Comparison of ENCODE assay signal across 8 cellular contexts in genomic region chr4:64584981-64585557, GRCh38.
DNase-seq lines count a peak whose midpoint lies in the region; TF ChIP-seq lines count a peak whose summit lies in the region.

No MANE protein-coding gene starts in this region.

- CTCF ChIA-PET in HEK293T (lab: Yijun Ruan, JAX), result no interaction called here

- POLR2A ChIA-PET in HEK293T (lab: Yijun Ruan, JAX), result no interaction called here

- DNase-seq in NCI-H524 (lab: John Stamatoyannopoulos, UW), result peak; percentile 19 to 51
- no peak for DNase-seq in NCI-H524 treated with DMSO at 0.1 percent for 48 hours (lab: John Stamatoyannopoulos, UW)
- DNase-seq in HEK293T (ENCODE audit: extremely low spot score), result peak; percentile 23
- DNase-seq in NCI-H526 (lab: John Stamatoyannopoulos, UW), result peak; percentile 11 to 53
- peak; percentile 41 for DNase-seq in cerebellar cortex (ENCODE audit: low spot score)
- DNase-seq in medulla oblongata (ENCODE audit: extremely low spot score), result peak; percentile 54
- DNase-seq in stimulated activated naive CD4-positive, alpha-beta T cell treated with Interleukin-2 at 50 U/mL for 16 hours (lab: John Stamatoyannopoulos, UW), result no peak
- no peak for DNase-seq in activated effector memory CD4-positive, alpha-beta T cell treated with Interleukin-2 at 50 U/mL for 16 hours

TF ChIP-seq in HEK293T, 16 proteins besides CTCF, POLR2A, EP300 and RAD21:
- TF ChIP-seq LEF1 (IDR thresholded peaks at IDR 0.05; ENCODE audit: borderline replicate concordance) (no peak), NFRKB (IDR thresholded peaks at IDR 0.05) (no peak), FOXK2 (IDR thresholded peaks at IDR 0.05) (no peak), ARNT (IDR thresholded peaks at IDR 0.05) (no peak), FOXM1 (IDR thresholded peaks at IDR 0.05; ENCODE audit: borderline replicate concordance) (no peak), SUZ12 (IDR thresholded peaks at IDR 0.05) (no peak), ELF4 (IDR thresholded peaks at IDR 0.05) (no peak), FOXA1 (IDR thresholded peaks at IDR 0.05) (no peak), BHLHE40 (IDR thresholded peaks at IDR 0.05; ENCODE audit: borderline replicate concordance) (no peak), PKNOX1 (IDR thresholded peaks at IDR 0.05) (no peak), ZNF384 (IDR thresholded peaks at IDR 0.05) (no peak), TARDBP (IDR thresholded peaks at IDR 0.05) (no peak), L3MBTL2 (conservative IDR thresholded peaks at IDR 0.05) (no peak), HDGF (IDR thresholded peaks at IDR 0.05; ENCODE audit: borderline replicate concordance) (no peak)

Comparison
In these comparisons a context has a peak if more than half of its experiments do, and no peak if none do; other contexts are left out.
1. DNase-seq: peak in NCI-H524 (2 of 2), HEK293T (single experiment), NCI-H526 (2 of 2), cerebellar cortex (single experiment) and medulla oblongata (single experiment); none in NCI-H524 treated with DMSO at 0.1 percent for 48 hours (single experiment), stimulated activated naive CD4-positive, alpha-beta T cell treated with Interleukin-2 at 50 U/mL for 16 hours (single experiment) and activated effector memory CD4-positive, alpha-beta T cell treated with Interleukin-2 at 50 U/mL for 16 hours (single experiment).